Comparison of ENCODE assay signal across 26 cellular contexts in genomic region chr7:137421389-137421788, GRCh38.
DNase-seq lines count a peak whose midpoint lies in the region; ATAC-seq, FAIRE-seq and TF ChIP-seq lines count a peak whose summit lies in the region.
"Had no signal": no experiment of that assay in that cellular context is flagged by ENCODE, and none has a peak within 500 bp of the region (broad histone marks: within the 10 kb centered on the region; RNA-seq: fewer than 3 reads in every experiment).

No MANE protein-coding gene starts in this region.

- intact Hi-C loops in gastrocnemius medialis (cut with DNase I; ENCODE audit: low total_unique reads) = no loop called here

- no peak for TF ChIP-seq POLR2A in gastrocnemius medialis (IDR thresholded peaks at IDR 0.05)

- ATAC-seq in gastrocnemius medialis (peak; percentile 68 to 73), HG03521 (IDR thresholded peaks at IDR 0.05; ENCODE audit: unreplicated experiment) (no peak)
- ATAC-seq: activated T-cell treated with anti-CD3 and anti-CD28 coated beads, Interleukin-2, amount 50 U/mL, for 72 hours; CD8-positive, alpha-beta T cell; naive thymus-derived CD4-positive, alpha-beta T cell had no signal

- no peak overlapping the region for H3K27ac ChIP-seq in gastrocnemius medialis
- H3K27ac ChIP-seq: upper lobe of left lung had no signal

- in situ Hi-C loops in gastrocnemius medialis (cut with MboI; ENCODE audit: low sequenced_read_pairs in 4 of 4) = no loop called here

- no peak for FAIRE-seq in urothelium cell line (lab: Jason Lieb, UNC)

- DNase-seq in D341Med (ENCODE audit: low spot score) (peak; percentile 43), NCI-H446 treated with DMSO at 0.1 percent for 48 hours (lab: John Stamatoyannopoulos, UW) (peak; percentile 36), fibroblast of pulmonary artery (ENCODE audit: low read depth) (peak; percentile 18), gastrocnemius medialis (peak in 1 of 2 donors; percentile 37), iPS-NIHi7 (ENCODE audit: extremely low spot score) (no peak), urothelium cell line (ENCODE audit: low spot score) (no peak)
- DNase-seq: activated CD4-positive, CD25-positive, alpha-beta regulatory T cell treated with anti-CD3 and anti-CD28 coated beads, Interleukin-2, amount 50 U/mL, for 72 hours; activated CD8-positive, alpha-beta memory T cell treated with anti-CD3 and anti-CD28 coated beads for 24 hours; activated naive CD4-positive, alpha-beta T cell treated with anti-CD3 and anti-CD28 coated beads, Interleukin-2, amount 10 ng/mL, durations not matched to agents 7 days and 5 days; activated T-cell treated with anti-CD3 and anti-CD28 coated beads, Interleukin-2, amount 50 U/mL, for 72 hours; CD8-positive, alpha-beta T cell; DMS53; dorsolateral prefrontal cortex; GF-D8; mesendoderm; MV-4-11; naive thymus-derived CD4-positive, alpha-beta T cell; NCI-H1694 treated with DMSO at 0.1 percent for 48 hours; NCI-H2227 treated with DMSO at 0.1 percent for 48 hours; right cardiac atrium; SHP77; stimulated activated CD4-positive, alpha-beta T cell treated with anti-CD3 and anti-CD28 coated beads, Interleukin-15, amount 100 ng/mL, for 24 hours; stimulated activated CD8-positive, alpha-beta memory T cell treated with anti-CD3 and anti-CD28 coated beads, Interleukin-4, amount 100 ng/mL, for 48 hours; upper lobe of left lung had no signal

- TF ChIP-seq CTCF in fibroblast of pulmonary artery (IDR thresholded peaks at IDR 0.05; ENCODE audit: low read length, missing control alignments) (no peak), gastrocnemius medialis (IDR thresholded peaks at IDR 0.05 in 4 of 5, conservative IDR thresholded peaks at IDR 0.05 in 1 of 5) (no peak)

- H3K36me3 ChIP-seq in gastrocnemius medialis = no peaks in the 10 kb centered on the region
- H3K36me3 ChIP-seq: HAP-1, upper lobe of left lung had no signal

- H3K27me3 ChIP-seq in gastrocnemius medialis = no peaks in the 10 kb centered on the region
- H3K27me3 ChIP-seq: dorsolateral prefrontal cortex, upper lobe of left lung had no signal

- no peaks in the 10 kb centered on the region for H3K9me3 ChIP-seq in gastrocnemius medialis
- H3K9me3 ChIP-seq: HAP-1, upper lobe of left lung had no signal

- H3K4me3 ChIP-seq in fibroblast of pulmonary artery (replicated peaks; ENCODE audit: low read depth, low read length) = no peak overlapping the region
- H3K4me3 ChIP-seq in gastrocnemius medialis = no peak overlapping the region
- H3K4me3 ChIP-seq: dorsolateral prefrontal cortex, HAP-1, upper lobe of left lung had no signal

- no peaks in the 10 kb centered on the region for H3K4me1 ChIP-seq in gastrocnemius medialis
- H3K4me1 ChIP-seq: HAP-1, upper lobe of left lung had no signal

Comparison
In these comparisons a context has a peak if more than half of its experiments do, and no peak if none do; other contexts are left out.
1. DNase-seq: peak in D341Med (single experiment), NCI-H446 treated with DMSO at 0.1 percent for 48 hours (single experiment) and fibroblast of pulmonary artery (single experiment); none in iPS-NIHi7 (single experiment) and urothelium cell line (single experiment).